In genomic region chr11:112532506-112532905, GRCh38 we compare ENCODE assay signal across 19 cellular contexts.
A peak's percentile ranks its signal among the peaks of the same experiment; 100 is the strongest.
DNase-seq lines count a peak whose midpoint lies in the region; ATAC-seq, FAIRE-seq and TF ChIP-seq lines count a peak whose summit lies in the region.
"Had no signal": no experiment of that assay in that cellular context is flagged by ENCODE, and none has a peak within 500 bp of the region (broad histone marks: within the 10 kb centered on the region; RNA-seq: fewer than 3 reads in every experiment).

No MANE protein-coding gene starts in this region.

- H3K36me3 ChIP-seq in gastroesophageal sphincter: no peaks in the 10 kb centered on the region
- H3K36me3 ChIP-seq: BLaER1 treated with 17β-estradiol and CSF1 and Interleukin-3, amounts not matched to agents 10 nM and 100 nM had no signal

- H3K9me3 ChIP-seq in gastroesophageal sphincter: no peaks in the 10 kb centered on the region
- H3K9me3 ChIP-seq: A549; BLaER1 treated with 17β-estradiol and CSF1 and Interleukin-3, amounts not matched to agents 10 nM and 100 nM; Caco-2 had no signal

- WGBS in gastroesophageal sphincter (ENCODE audit: low coverage in 1 of 2), 2 donors: 100% methylated on average over 1 of the region's 1 CpG

- DNase-seq in GM18507 (ENCODE audit: extremely low spot score, insufficient read length, low read depth): no peak
- DNase-seq in SK-MEL-5 (ENCODE audit: low read depth, low spot score): peak; percentile 58
- peak; percentile 68 for DNase-seq in renal cortical epithelial cell (ENCODE audit: low read depth)
- DNase-seq in activated naive CD4-positive, alpha-beta T cell treated with anti-CD3 and anti-CD28 coated beads, Interleukin-2, amount 50 U/mL, for 16 hours: no peak
- DNase-seq: AML-193; Caco-2; Calu3; CD4-positive, alpha-beta T cell; CD8-positive, alpha-beta T cell; DMS79 treated with DMSO at 0.1 percent for 48 hours; GF-D8 had no signal

- FAIRE-seq in GM18507 (lab: Jason Lieb, UNC): peak; percentile 24
- FAIRE-seq: A549, D721Med, G401.6, GM12891 had no signal

- ATAC-seq in gastroesophageal sphincter: no peak
- ATAC-seq: A549; CD8-positive, alpha-beta T cell had no signal

- no peak overlapping the region for H3K4me3 ChIP-seq in gastroesophageal sphincter
- H3K4me3 ChIP-seq: A549; BLaER1 treated with 17β-estradiol and CSF1 and Interleukin-3, amounts not matched to agents 10 nM and 100 nM had no signal

- TF ChIP-seq EP300 in gastroesophageal sphincter (IDR thresholded peaks at IDR 0.05): no peak

- in situ Hi-C loops in SK-MEL-5 (cut with HindIII; ENCODE audit: low pct_unique_long_range_greater_than_20kb, low sequenced_read_pairs): no loop called here

- H3K27ac ChIP-seq in gastroesophageal sphincter: no peak overlapping the region
- H3K27ac ChIP-seq: 22Rv1; A549; BLaER1 treated with 17β-estradiol and CSF1 and Interleukin-3, amounts not matched to agents 10 nM and 100 nM; C4-2B had no signal

- no peaks in the 10 kb centered on the region for H3K4me1 ChIP-seq in gastroesophageal sphincter
- H3K4me1 ChIP-seq: A549 had no signal

- no peaks in the 10 kb centered on the region for H3K27me3 ChIP-seq in gastroesophageal sphincter
- H3K27me3 ChIP-seq: BLaER1 treated with 17β-estradiol and CSF1 and Interleukin-3, amounts not matched to agents 10 nM and 100 nM had no signal

- no peak for TF ChIP-seq CTCF in gastroesophageal sphincter (IDR thresholded peaks at IDR 0.05)

- no peak for TF ChIP-seq POLR2A in gastroesophageal sphincter (IDR thresholded peaks at IDR 0.05)

Comparison
In these comparisons a context has a peak if more than half of its experiments do, and no peak if none do; other contexts are left out.
1. DNase-seq: peak in SK-MEL-5 (single experiment) and renal cortical epithelial cell (single experiment); none in GM18507 (single experiment) and activated naive CD4-positive, alpha-beta T cell treated with anti-CD3 and anti-CD28 coated beads, Interleukin-2, amount 50 U/mL, for 16 hours (single experiment).